7 cellular contexts compared by ENCODE assay signal in the genomic region with DNA sequence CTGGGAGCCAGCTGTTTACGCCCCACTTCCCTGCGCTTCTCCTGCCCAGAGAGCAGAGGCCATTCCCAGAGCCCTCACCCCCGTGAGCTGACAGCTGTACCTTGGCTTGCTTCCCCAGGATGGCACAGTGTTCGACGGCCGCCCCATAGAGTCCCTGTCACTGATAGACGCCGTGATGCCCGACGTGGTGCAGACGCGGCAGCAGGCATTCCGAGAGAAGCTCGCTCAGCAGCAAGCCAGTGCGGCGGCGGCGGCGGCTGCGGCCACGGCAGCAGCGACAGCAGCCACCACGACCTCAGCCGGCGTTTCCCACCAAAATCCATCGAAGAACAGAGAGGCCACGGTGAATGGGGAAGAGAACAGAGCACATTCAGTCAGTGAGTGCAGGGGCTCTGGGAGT.
"Had no signal": no experiment of that assay in that cellular context is flagged by ENCODE, and none has a peak within 500 bp of the region (broad histone marks: within the 10 kb centered on the region; RNA-seq: fewer than 3 reads in every experiment).

No MANE protein-coding gene starts in this region.

- DNase-seq: H9, HCEC 1CT, KG1 had no signal

- H2AFZ ChIP-seq: GM23338 had no signal

- FAIRE-seq: H1, H54, HTR-8/SVneo had no signal

- H3K4me2 ChIP-seq: GM23338 had no signal

- H3K4me3 ChIP-seq: GM23338 had no signal

- ATAC-seq: GM23338 had no signal
